8 cellular contexts compared by ENCODE assay signal in genomic region chr5:132410451-132411381, GRCh38. TPM values are rescaled to one million over a fixed set of nuclear protein-coding genes. Genes with fewer than 3 reads are reported as not detected.
DNase-seq lines count a peak whose midpoint lies in the region; ATAC-seq and TF ChIP-seq lines count a peak whose summit lies in the region.

No MANE protein-coding gene starts in this region.

- peak overlapping the region; percentile 76 for H3K4me3 ChIP-seq in AG04450 (ENCODE audit: low read depth, low read length)

- CTCF ChIA-PET in AG04450 (lab: Charles Lee) = interaction anchor here (0.5 to 2.5 kb wide), 12 partner anchors 10 to 88 kb away, joined by 3 to 15 read pairs (median 5); no protein-coding TSS in a partner anchor

- peak overlapping the region; percentile 79 for H3K27ac ChIP-seq in AG04450 (ENCODE audit: low read depth, low read length)

- peaks cover 2% of the 10 kb centered on the region for H3K27me3 ChIP-seq in AG04450 (ENCODE audit: control insufficient read depth, insufficient read depth, low read length)

- intact Hi-C loops in left colon (cut with DNase I, micrococcal nuclease) = no loop called here

- ATAC-seq in GM18519 (IDR thresholded peaks at IDR 0.05; ENCODE audit: low FRiP score, unreplicated experiment) = peak; percentile 52
- peak; percentile 61 for ATAC-seq in HG03025 (IDR thresholded peaks at IDR 0.05; ENCODE audit: low FRiP score, unreplicated experiment)
- peak; percentile 76 for ATAC-seq in left colon

- no peak for DNase-seq in AG04450 (ENCODE audit: low read depth, low spot score)
- peak; percentile 94 for DNase-seq in NCI-H2196 (lab: John Stamatoyannopoulos, UW; ENCODE audit: unreplicated experiment)
- peak; percentile 82 for DNase-seq in activated CD4-positive, alpha-beta T cell treated with anti-CD3 and anti-CD28 coated beads for 1 hour
- DNase-seq in cerebellum (ENCODE audit: low spot score) = peak; percentile 77
- DNase-seq in left colon = peak; percentile 81 to 88
- DNase-seq in stimulated activated CD4-positive, alpha-beta T cell treated with anti-CD3 and anti-CD28 coated beads, Interleukin-2, amount 100 ng/mL, for 4 hours (ENCODE audit: low read depth) = peak; percentile 84

- POLR2A ChIA-PET in AG04450 (lab: Yijun Ruan, JAX) = interaction anchor here (0.7 to 1.4 kb wide), 5 partner anchors 16 to 147 kb away, joined by 3 to 5 read pairs (median 3); no protein-coding TSS in a partner anchor

- TF ChIP-seq CTCF in AG04450 (IDR thresholded peaks at IDR 0.05; ENCODE audit: low read depth, low read length) = peak; percentile 61

- H3K9me3 ChIP-seq in AG04450 (ENCODE audit: control insufficient read depth, insufficient read depth, low read length) = no peaks in the 10 kb centered on the region; the same call in 1 of the 2 replicates

RNA-seq across cellular contexts. Expression of gene SLC22A5, which starts 41.2 kb away (rescaled TPM):
- 6.9 TPM in 2 replicates for polyA plus RNA-seq in AG04450 (2011; rRNA removed)
- polyA minus RNA-seq in AG04450 (2011; rRNA and poly(A)+ RNA removed) = 9.6 and 13.4 TPM in 2 replicates
- total RNA-seq in cerebellum = 10.4 TPM
- 10 to 100 TPM; 35.2 to 59.3 TPM for total RNA-seq in left colon
